In the genomic region with DNA sequence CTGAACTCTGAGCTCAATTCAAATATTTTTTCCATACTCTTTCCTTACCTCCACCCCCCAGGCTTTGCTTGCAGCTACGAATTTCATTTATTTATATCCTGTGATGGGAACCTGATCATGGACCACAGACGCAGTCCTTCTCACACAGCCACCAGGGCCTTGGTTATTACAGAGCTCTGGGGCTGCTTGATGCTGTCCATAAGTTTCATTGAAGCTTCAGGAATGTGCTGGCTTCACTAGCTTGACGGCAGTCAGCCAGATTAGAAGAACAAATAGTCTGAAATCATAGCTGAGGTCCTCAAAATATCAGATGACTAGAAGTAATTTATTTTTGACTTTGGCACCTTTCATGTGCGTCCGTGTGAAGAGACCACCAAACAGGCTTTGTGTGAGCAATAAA, we compare ENCODE assay signal across 22 cellular contexts.
DNase-seq lines count a peak whose midpoint lies in the region; ATAC-seq and TF ChIP-seq lines count a peak whose summit lies in the region.
"Had no signal": no experiment of that assay in that cellular context is flagged by ENCODE, and none has a peak within 500 bp of the region (broad histone marks: within the 10 kb centered on the region; RNA-seq: fewer than 3 reads in every experiment).

No MANE protein-coding gene starts in this region.

- H3K4me1 ChIP-seq in right atrium auricular region: no peaks in the 10 kb centered on the region
- peaks cover 5% of the 10 kb centered on the region for H3K4me1 ChIP-seq in mesendoderm (ENCODE audit: control insufficient read depth, low read depth, low read length)
- H3K4me1 ChIP-seq: BLaER1 treated with 17β-estradiol and CSF1 and Interleukin-3, amounts not matched to agents 10 nM and 100 nM had no signal

- no peak overlapping the region for H2BK5ac ChIP-seq in mesendoderm (ENCODE audit: low read length)

- H3K56ac ChIP-seq in mesendoderm (ENCODE audit: low read length): no peak overlapping the region

- H3K23ac ChIP-seq in mesendoderm (ENCODE audit: low read length): no peak overlapping the region

- no peak overlapping the region for H2BK15ac ChIP-seq in mesendoderm (replicated peaks; ENCODE audit: low read depth)

- H3K4ac ChIP-seq in mesendoderm (ENCODE audit: low read depth, low read length): peak overlapping the region; percentile 68

- H3K27ac Mint-ChIP-seq in T-helper 17 cell: no peak overlapping the region
- H3K27ac Mint-ChIP-seq: CD4-positive, alpha-beta memory T cell; H9 had no signal

- H4K8ac ChIP-seq in mesendoderm (ENCODE audit: low read depth, low read length): no peak overlapping the region

- peaks cover 19% of the 10 kb centered on the region for H3K27me3 Mint-ChIP-seq in T-helper 17 cell

- H3K18ac ChIP-seq in mesendoderm (ENCODE audit: low read length): peak overlapping the region; percentile 2

- WGBS in mesendoderm (ENCODE audit: extremely low coverage, insufficient coverage, low lambda C conversion rate): no CpG with 5 or more reads among the region's 5 CpGs

- H3K4me1 Mint-ChIP-seq in T-helper 17 cell: no peaks in the 10 kb centered on the region
- H3K4me1 Mint-ChIP-seq: CD4-positive, alpha-beta memory T cell had no signal

- H3K27ac ChIP-seq in right atrium auricular region: no peak overlapping the region
- no peak overlapping the region for H3K27ac ChIP-seq in mesendoderm (ENCODE audit: low read depth, low read length)
- H3K27ac ChIP-seq: BLaER1 treated with 17β-estradiol and CSF1 and Interleukin-3, amounts not matched to agents 10 nM and 100 nM; KMS-11 had no signal

- no peak overlapping the region for H3K4me3 Mint-ChIP-seq in T-helper 17 cell
- H3K4me3 Mint-ChIP-seq: CD4-positive, alpha-beta memory T cell; H9 had no signal

- H3K36me3 ChIP-seq in right atrium auricular region: no peaks in the 10 kb centered on the region
- no peaks in the 10 kb centered on the region for H3K36me3 ChIP-seq in mesendoderm (ENCODE audit: control insufficient read depth, insufficient read depth, low read length)
- H3K36me3 ChIP-seq: BLaER1 treated with 17β-estradiol and CSF1 and Interleukin-3, amounts not matched to agents 10 nM and 100 nM had no signal

- no peaks in the 10 kb centered on the region for H3K79me2 ChIP-seq in mesendoderm (ENCODE audit: control insufficient read depth, insufficient read depth, low read length)

- H3K9me3 ChIP-seq in right atrium auricular region: no peaks in the 10 kb centered on the region
- no peaks in the 10 kb centered on the region for H3K9me3 ChIP-seq in T-helper 17 cell (ENCODE audit: control insufficient read depth, low read length, poor library complexity, severe bottlenecking)
- H3K9me3 ChIP-seq: BLaER1 treated with 17β-estradiol and CSF1 and Interleukin-3, amounts not matched to agents 10 nM and 100 nM; Caco-2 had no signal

- ATAC-seq in Right ventricle myocardium superior (ENCODE audit: poor library complexity) (peak; percentile 83), left cardiac atrium (peak; percentile 24 to 86), HG02759 (IDR thresholded peaks at IDR 0.05; ENCODE audit: unreplicated experiment) (no peak), T-helper 17 cell (no peak)

- H3K27me3 ChIP-seq in right atrium auricular region (no peaks in the 10 kb centered on the region), mesendoderm (ENCODE audit: insufficient read depth, low read length, poor library complexity) (no peaks in the 10 kb centered on the region)
- H3K27me3 ChIP-seq: BLaER1 treated with 17β-estradiol and CSF1 and Interleukin-3, amounts not matched to agents 10 nM and 100 nM had no signal

- H2AK5ac ChIP-seq in mesendoderm (ENCODE audit: low read length): no peak overlapping the region

- no peaks in the 10 kb centered on the region for H3K36me3 Mint-ChIP-seq in T-helper 17 cell (ENCODE audit: low read depth)
- H3K36me3 Mint-ChIP-seq: CD4-positive, alpha-beta memory T cell had no signal

- no peak for DNase-seq in Right ventricle myocardium superior
- no peak for DNase-seq in right atrium auricular region (ENCODE audit: low spot score)
- DNase-seq in left cardiac atrium: no peak
- DNase-seq in mesendoderm: peak; percentile 45
- DNase-seq in stimulated activated CD4-positive, alpha-beta T cell treated with anti-CD3 and anti-CD28 coated beads, Interleukin-1b, Interleukin-23, amount 100 ng/mL, for 48 hours: no peak
- no peak for DNase-seq in T-helper 17 cell
- DNase-seq: 8988T; Caco-2; CD4-positive, alpha-beta memory T cell; DND-41; H9; IMR-90; MV-4-11; NCI-H1105 treated with DMSO at 0.1 percent for 48 hours; NCI-H1694; NCI-H2081 treated with DMSO at 0.1 percent for 48 hours; NCI-H446; NCI-H526 treated with DMSO at 0.1 percent for 48 hours; SHP77 had no signal

- no peaks in the 10 kb centered on the region for H3K79me1 ChIP-seq in mesendoderm (ENCODE audit: low read length)

- no peak overlapping the region for H4K5ac ChIP-seq in mesendoderm (ENCODE audit: low read length)

- intact Hi-C loops in Right ventricle myocardium superior (cut with DNase I): no loop called here
- intact Hi-C loops in left cardiac atrium (cut with DNase I): no loop called here

- H3K4me3 ChIP-seq in right atrium auricular region (no peak overlapping the region), mesendoderm (ENCODE audit: low read length) (no peak overlapping the region)
- H3K4me3 ChIP-seq: BLaER1 treated with 17β-estradiol and CSF1 and Interleukin-3, amounts not matched to agents 10 nM and 100 nM had no signal

- no peak overlapping the region for H3K9ac ChIP-seq in mesendoderm (ENCODE audit: low read length)
- H3K9ac ChIP-seq: BLaER1 treated with 17β-estradiol and CSF1 and Interleukin-3, amounts not matched to agents 10 nM and 100 nM; KMS-11 had no signal

- no peak for TF ChIP-seq CTCF in right atrium auricular region (IDR thresholded peaks at IDR 0.05)

- no peak overlapping the region for H2BK120ac ChIP-seq in mesendoderm (ENCODE audit: low read depth, low read length)

- H3K4me2 ChIP-seq in mesendoderm (ENCODE audit: low read length): no peak overlapping the region
- H3K4me2 ChIP-seq: BLaER1 treated with 17β-estradiol and CSF1 and Interleukin-3, amounts not matched to agents 10 nM and 100 nM; KMS-11 had no signal

Comparison
In these comparisons a context has a peak if more than half of its experiments do, and no peak if none do; other contexts are left out.
1. ATAC-seq: peak in Right ventricle myocardium superior (single experiment) and left cardiac atrium (2 of 2); none in HG02759 (single experiment) and T-helper 17 cell (single experiment).